In genomic region chr2:96954490-96954846, GRCh38 we compare ENCODE assay signal across 11 cellular contexts. TPM values are rescaled to one million over a fixed set of nuclear protein-coding genes. Genes with fewer than 3 reads are reported as not detected.
A peak's percentile ranks its signal among the peaks of the same experiment; 100 is the strongest.
DNase-seq lines count a peak whose midpoint lies in the region; ATAC-seq and TF ChIP-seq lines count a peak whose summit lies in the region.
"Had no signal": no experiment of that assay in that cellular context is flagged by ENCODE, and none has a peak within 500 bp of the region (broad histone marks: within the 10 kb centered on the region; RNA-seq: fewer than 3 reads in every experiment).

No MANE protein-coding gene starts in this region.

- POLR2A ChIA-PET in IMR-90 (lab: Charles Lee; ENCODE audit: unreplicated experiment) (no interaction called here), OCI-LY7 (lab: Charles Lee) (interaction anchor here (0.9 kb wide), 1 partner anchor 29 kb away, joined by 3 read pairs; no protein-coding TSS in a partner anchor)

- no peak for TF ChIP-seq CTCF in GM13977 (IDR thresholded peaks at IDR 0.05; ENCODE audit: extremely low read depth, insufficient read depth, missing control alignments)
- TF ChIP-seq CTCF in IMR-90 (conservative IDR thresholded peaks at IDR 0.05; ENCODE audit: low read depth, low read length): no peak
- TF ChIP-seq CTCF in brain microvascular endothelial cell (IDR thresholded peaks at IDR 0.05; ENCODE audit: low read depth, low read length, missing control alignments): no peak
- TF ChIP-seq CTCF in OCI-LY7 (conservative IDR thresholded peaks at IDR 0.05; ENCODE audit: low read length): no peak
- no peak for TF ChIP-seq CTCF in body of pancreas (IDR thresholded peaks at IDR 0.05)

- in situ Hi-C loops in GM13977 (cut with MboI; ENCODE audit: low pct_unique_long_range_greater_than_20kb, low sequenced_read_pairs, unreplicated experiment) (loop anchor here (10.0 kb wide), 1 partner anchor 100 kb away; the partner anchor contains the start of gene ANKRD39), IMR-90 (cut with MboI; ENCODE audit: low sequenced_read_pairs) (loop anchor here (25.0 kb wide), 1 partner anchor 342 kb away; no protein-coding TSS in a partner anchor), brain microvascular endothelial cell (cut with HindIII; ENCODE audit: low pct_ligation_motif_present, low sequenced_read_pairs) (no loop called here), KBM-7 (cut with MboI; ENCODE audit: low pct_unique_long_range_greater_than_20kb, low sequenced_read_pairs) (loop anchor here (10.0 kb wide), 1 partner anchor 100 kb away; the partner anchor contains the start of gene ANKRD39)

- no peak overlapping the region for H2AK5ac ChIP-seq in IMR-90 (ENCODE audit: low read depth, low read length)

- H3K9me3 ChIP-seq in BLaER1 treated with 17β-estradiol and CSF1 and Interleukin-3, amounts not matched to agents 10 nM and 100 nM (replicated peaks in 1 of 11): no peaks in the 10 kb centered on the region
- H3K9me3 ChIP-seq in IMR-90 (ENCODE audit: control insufficient read depth, insufficient read depth, low read length): no peaks in the 10 kb centered on the region
- H3K9me3 ChIP-seq in esophagus (ENCODE audit: control insufficient read depth in 2 of 2, insufficient read depth in 1 of 2, low read depth in 1 of 2, low read length in 1 of 2): no peaks in the 10 kb centered on the region
- no peaks in the 10 kb centered on the region for H3K9me3 ChIP-seq in OCI-LY7 (ENCODE audit: low read length)
- H3K9me3 ChIP-seq in body of pancreas: no peaks in the 10 kb centered on the region
- H3K9me3 ChIP-seq: suprapubic skin had no signal

- no peaks in the 10 kb centered on the region for H3K79me2 ChIP-seq in OCI-LY7 (ENCODE audit: insufficient read depth, low read depth, low read length)

- peak overlapping the region; percentile 32 for H2AFZ ChIP-seq in IMR-90 (replicated peaks; ENCODE audit: low read length, poor library complexity)
- H2AFZ ChIP-seq in OCI-LY7 (ENCODE audit: low read length): no peak overlapping the region

- peak overlapping the region; percentile 55 for H2AK9ac ChIP-seq in IMR-90 (replicated peaks; ENCODE audit: low read depth, low read length, poor library complexity)

- H3K23ac ChIP-seq in IMR-90 (ENCODE audit: low read depth, low read length): no peak overlapping the region

- no peak for TF ChIP-seq RAD21 in IMR-90 (IDR thresholded peaks at IDR 0.05; ENCODE audit: low read length)

- no peak overlapping the region for H3K14ac ChIP-seq in IMR-90 (replicated peaks; ENCODE audit: low read depth, low read length)

- H3K36me3 ChIP-seq in BLaER1 treated with 17β-estradiol and CSF1 and Interleukin-3, amounts not matched to agents 10 nM and 100 nM: no peaks in the 10 kb centered on the region
- H3K36me3 ChIP-seq in IMR-90 (ENCODE audit: control insufficient read depth, insufficient read depth, low read length) (no peaks in the 10 kb centered on the region), esophagus (ENCODE audit: control insufficient read depth in 2 of 2, insufficient read depth in 2 of 2, low read length in 1 of 2) (peaks cover 0 to 2% of the 10 kb centered on the region in 2 donors), brain microvascular endothelial cell (replicated peaks) (no peaks in the 10 kb centered on the region), OCI-LY7 (ENCODE audit: insufficient read depth, low read length) (no peaks in the 10 kb centered on the region), body of pancreas (replicated peaks in 1 of 2; ENCODE audit: insufficient read depth in 1 of 2, low read depth in 2 of 2) (no peaks in the 10 kb centered on the region)
- H3K36me3 ChIP-seq: suprapubic skin had no signal

- TF ChIP-seq POLR2A in IMR-90 (IDR thresholded peaks at IDR 0.05; ENCODE audit: low read depth, low read length) (no peak), body of pancreas (IDR thresholded peaks at IDR 0.05) (no peak)

- no peak overlapping the region for H2BK15ac ChIP-seq in IMR-90 (ENCODE audit: low read depth, low read length)

- H4K8ac ChIP-seq in IMR-90 (ENCODE audit: low read depth in 2 of 2, low read length in 2 of 2): no peak overlapping the region

- peak overlapping the region; percentile 74 to 93 (median 87) for H3K4me2 ChIP-seq in BLaER1 treated with 17β-estradiol and CSF1 and Interleukin-3, amounts not matched to agents 10 nM and 100 nM
- H3K4me2 ChIP-seq in IMR-90 (ENCODE audit: low read depth, low read length) (no peak overlapping the region), OCI-LY7 (ENCODE audit: low read length) (no peak overlapping the region)

- H3K18ac ChIP-seq in IMR-90 (ENCODE audit: low read depth, low read length): no peak overlapping the region

- ATAC-seq in IMR-90 (ENCODE audit: low read depth) (no peak), body of pancreas (no peak)

- peak overlapping the region in 5 of 11 experiments; percentile 9 to 53 (median 15); a peak in 6 of 22 replicates for H3K27ac ChIP-seq in BLaER1 treated with 17β-estradiol and CSF1 and Interleukin-3, amounts not matched to agents 10 nM and 100 nM
- H3K27ac ChIP-seq in IMR-90 (ENCODE audit: insufficient read depth, low read length) (no peak overlapping the region), esophagus (ENCODE audit: low read depth in 2 of 2, low read length in 1 of 2) (peak overlapping the region; percentile 11 to 58), brain microvascular endothelial cell (no peak overlapping the region), OCI-LY7 (ENCODE audit: low read depth, low read length, poor library complexity, severe bottlenecking) (no peak overlapping the region), body of pancreas (peak overlapping the region in 1 of 4 donors; percentile 51)

- no peak overlapping the region for H2BK120ac ChIP-seq in IMR-90 (ENCODE audit: low read depth, low read length)

- no peak overlapping the region for H3K4ac ChIP-seq in IMR-90 (ENCODE audit: low read depth, low read length)

- DNase-seq in GM13977 (ENCODE audit: low spot score): peak; percentile 78
- DNase-seq in IMR-90: peak; percentile 20
- no peak for DNase-seq in brain microvascular endothelial cell
- DNase-seq in OCI-LY7 (ENCODE audit: low spot score): no peak
- DNase-seq in body of pancreas: no peak
- DNase-seq in KBM-7: no peak
- DNase-seq: small intestine had no signal

- H3K9ac ChIP-seq in BLaER1 treated with 17β-estradiol and CSF1 and Interleukin-3, amounts not matched to agents 10 nM and 100 nM: peak overlapping the region in 5 of 11 experiments; percentile 15 to 56 (median 32); a peak in 6 of 22 replicates
- H3K9ac ChIP-seq in IMR-90 (ENCODE audit: low read depth, low read length): no peak overlapping the region

- BruUV-seq in IMR-90 (replicated peaks; lab: Mats Ljungman, UMichigan) (no TSS peak), OCI-LY7 (replicated peaks; lab: Mats Ljungman, UMichigan) (no TSS peak)

- H3K9me2 ChIP-seq in OCI-LY7 (ENCODE audit: insufficient read depth, low read length): no peaks in the 10 kb centered on the region

- peaks cover 8% of the 10 kb centered on the region; the same call in 1 of the 2 replicates for H3K9me1 ChIP-seq in IMR-90 (ENCODE audit: insufficient read depth, low read length)

- no peak overlapping the region for H2BK5ac ChIP-seq in IMR-90 (ENCODE audit: low read depth, low read length, poor library complexity, severe bottlenecking)

- no peak overlapping the region for H4K91ac ChIP-seq in IMR-90 (ENCODE audit: insufficient read depth, low read depth, low read length)

- intact Hi-C loops in IMR-90 (cut with micrococcal nuclease): no loop called here
- intact Hi-C loops in OCI-LY7 (cut with micrococcal nuclease; ENCODE audit: unreplicated experiment): no loop called here
- intact Hi-C loops in body of pancreas (cut with DNase I): no loop called here

- WGBS in IMR-90 (ENCODE audit: extremely low coverage in 2 of 2, insufficient read length in 1 of 2), 2 experiments: no CpG with 5 or more reads among the region's 4 CpGs
- WGBS in esophagus, 2 donors: 28 to 34% methylated on average over 4 of the region's 4 CpGs
- 44 to 55% methylated on average over 4 of the region's 4 CpGs for WGBS in body of pancreas, 2 donors

- no peaks in the 10 kb centered on the region for H3K79me1 ChIP-seq in IMR-90 (ENCODE audit: low read depth in 1 of 2, low read length in 2 of 2)

- H2BK20ac ChIP-seq in IMR-90 (ENCODE audit: low read depth, low read length): no peak overlapping the region

- no peak overlapping the region for H4K5ac ChIP-seq in IMR-90 (ENCODE audit: low read depth, low read length)

- peaks cover 0 to 33% (median 0%) of the 10 kb centered on the region in 11 experiments; a peak in 7 of 22 replicates for H3K27me3 ChIP-seq in BLaER1 treated with 17β-estradiol and CSF1 and Interleukin-3, amounts not matched to agents 10 nM and 100 nM
- H3K27me3 ChIP-seq in IMR-90 (ENCODE audit: control insufficient read depth, insufficient read depth, low read length) (peaks cover 5% of the 10 kb centered on the region; the same call in 1 of the 2 replicates), esophagus (ENCODE audit: control insufficient read depth in 1 of 2, insufficient read depth in 2 of 2, low read length in 2 of 2) (no peaks in the 10 kb centered on the region), brain microvascular endothelial cell (replicated peaks) (no peaks in the 10 kb centered on the region), body of pancreas (no peaks in the 10 kb centered on the region)
- H3K27me3 ChIP-seq: suprapubic skin had no signal

- peak overlapping the region in 5 of 10 experiments; percentile 4 to 30 (median 9); a peak in 6 of 20 replicates for H3K4me3 ChIP-seq in BLaER1 treated with 17β-estradiol and CSF1 and Interleukin-3, amounts not matched to agents 10 nM and 100 nM
- H3K4me3 ChIP-seq in IMR-90 (ENCODE audit: insufficient read depth, low read depth, low read length) (no peak overlapping the region), esophagus (ENCODE audit: low read depth in 1 of 2, low read length in 2 of 2) (no peak overlapping the region), brain microvascular endothelial cell (ENCODE audit: low read depth, low read length) (no peak overlapping the region), OCI-LY7 (ENCODE audit: low read depth, low read length, poor library complexity, severe bottlenecking) (no peak overlapping the region), body of pancreas (no peak overlapping the region)
- H3K4me3 ChIP-seq: suprapubic skin had no signal

- CTCF ChIA-PET in IMR-90 (lab: Yijun Ruan, JAX) (interaction anchor here (4.1 kb wide), 1 partner anchor 96 kb away, joined by 23 read pairs; the partner anchor contains the start of gene ANKRD39), OCI-LY7 (lab: Charles Lee; ENCODE audit: unreplicated experiment) (interaction anchor here (1.0 kb wide), 1 partner anchor 16 kb away, joined by 4 read pairs; no protein-coding TSS in a partner anchor)

- peaks cover 0 to 36% (median 0%) of the 10 kb centered on the region in 11 experiments; a peak in 5 of 22 replicates for H4K20me1 ChIP-seq in BLaER1 treated with 17β-estradiol and CSF1 and Interleukin-3, amounts not matched to agents 10 nM and 100 nM
- H4K20me1 ChIP-seq in IMR-90 (ENCODE audit: insufficient read depth, low read length) (0 out of 2 replicates have a peak, but pooled peaks cover 3% of the 10 kb centered on the region), OCI-LY7 (ENCODE audit: insufficient read depth, low read length) (no peaks in the 10 kb centered on the region)

- dilution Hi-C loops in IMR-90 (cut with HindIII; ENCODE audit: low sequenced_read_pairs, unreplicated experiment): no loop called here

- H3K56ac ChIP-seq in IMR-90 (ENCODE audit: extremely low read depth, insufficient read depth, low read length): no peak overlapping the region

- H3K4me1 ChIP-seq in BLaER1 treated with 17β-estradiol and CSF1 and Interleukin-3, amounts not matched to agents 10 nM and 100 nM: peaks cover 22 to 72% (median 52%) of the 10 kb centered on the region in 10 experiments
- H3K4me1 ChIP-seq in IMR-90 (ENCODE audit: control insufficient read depth, insufficient read depth, low read length) (peaks cover 11% of the 10 kb centered on the region), esophagus (ENCODE audit: control insufficient read depth in 2 of 2, insufficient read depth in 2 of 2, low read length in 1 of 2) (peaks cover 4 to 10% of the 10 kb centered on the region in 2 donors), OCI-LY7 (ENCODE audit: insufficient read depth, low read length, poor library complexity, severe bottlenecking) (no peaks in the 10 kb centered on the region), body of pancreas (peaks cover 22% of the 10 kb centered on the region)

RNA-seq across cellular contexts. Expression of gene FAM178B, which starts 31.9 kb away (rescaled TPM):
- total RNA-seq in IMR-90 (2012; rRNA removed): not detected in 2 replicates
- not detected in 2 replicates for polyA plus RNA-seq in IMR-90 (2012; rRNA removed)
- not detected in 2 replicates for polyA plus RNA-seq in IMR-90 (2012; cell fraction: cytosol; rRNA removed)
- polyA plus RNA-seq in IMR-90 (2012; cell fraction: nucleus; rRNA removed; ENCODE audit: low replicate concordance): not detected in 2 replicates
- polyA plus RNA-seq in esophagus: under 1 TPM; 0.55 to 0.92 TPM
- not detected in 2 replicates for total RNA-seq in OCI-LY7 (2014; rRNA removed; shearing (Covaris generic))
- total RNA-seq in OCI-LY7 (2022): not detected in 2 replicates
- total RNA-seq in body of pancreas: not detected
- total RNA-seq: Daoy had no signal

Comparison
In these comparisons a context has a peak if more than half of its experiments do, and no peak if none do; other contexts are left out.
1. H3K27ac ChIP-seq: peak in esophagus (2 of 2); none in IMR-90 (single experiment), brain microvascular endothelial cell (single experiment) and OCI-LY7 (single experiment).
2. H3K4me2 ChIP-seq: peak in BLaER1 treated with 17β-estradiol and CSF1 and Interleukin-3, amounts not matched to agents 10 nM and 100 nM (11 of 11); none in IMR-90 (single experiment) and OCI-LY7 (single experiment).
3. DNase-seq: peak in GM13977 (single experiment) and IMR-90 (single experiment); none in brain microvascular endothelial cell (single experiment), OCI-LY7 (single experiment), body of pancreas (0 of 4) and KBM-7 (single experiment).